Comparison of ENCODE assay signal across 8 cellular contexts in the genomic region with DNA sequence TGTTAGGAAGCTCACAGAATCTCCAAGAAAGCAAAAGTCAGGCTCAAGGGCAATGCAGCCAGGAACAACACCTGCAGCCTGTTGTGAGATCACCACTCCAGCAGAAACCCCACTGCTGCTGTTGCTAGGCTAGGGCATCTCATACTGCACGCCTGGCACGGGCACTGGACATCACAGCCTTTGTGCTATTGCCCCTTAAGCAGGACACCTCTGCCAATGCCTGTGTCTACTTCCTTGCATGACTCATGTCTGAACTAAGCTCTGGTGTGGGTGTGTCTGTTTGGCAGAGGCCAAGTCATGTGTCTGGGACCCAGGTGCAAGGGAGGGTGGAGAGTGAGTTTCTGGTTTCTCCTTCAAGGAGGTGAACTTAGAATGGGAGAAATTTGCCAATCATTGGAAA. TPM values are rescaled to one million over a fixed set of nuclear protein-coding genes. Genes with fewer than 3 reads are reported as not detected.
DNase-seq lines count a peak whose midpoint lies in the region; ATAC-seq and TF ChIP-seq lines count a peak whose summit lies in the region.

No MANE protein-coding gene starts in this region.

- no peaks in the 10 kb centered on the region for H3K9me3 Mint-ChIP-seq in activated CD8-positive, alpha-beta memory T cell treated with anti-CD3 and anti-CD28 coated beads, Interleukin-2, amount 10 ng/mL, durations not matched to agents 7 days and 5 days (ENCODE audit: low read depth)

- WGBS in prostate gland: 40% methylated on average over 2 of the region's 2 CpGs

- no peaks in the 10 kb centered on the region for H3K36me3 ChIP-seq in prostate gland

- peak overlapping the region; percentile 74 for H3K27ac Mint-ChIP-seq in activated CD8-positive, alpha-beta memory T cell treated with anti-CD3 and anti-CD28 coated beads, Interleukin-2, amount 10 ng/mL, durations not matched to agents 7 days and 5 days

- no peak overlapping the region for H3K4me3 ChIP-seq in prostate gland

- H3K27me3 ChIP-seq in prostate gland (replicated peaks; ENCODE audit: insufficient read depth): no peaks in the 10 kb centered on the region

- CTCF ChIA-PET in activated CD8-positive, alpha-beta memory T cell treated with anti-CD3 and anti-CD28 coated beads, Interleukin-2, amount 10 ng/mL, durations not matched to agents 7 days and 5 days (lab: Charles Lee): interaction anchor here (0.8 to 3.0 kb wide), 7 partner anchors 10 to 183 kb away, joined by 3 to 29 read pairs (median 4); partner anchors contain the start of gene DDX47

- DNase-seq in activated CD8-positive, alpha-beta memory T cell treated with anti-CD3 and anti-CD28 coated beads, Interleukin-2, amount 10 ng/mL, durations not matched to agents 7 days and 5 days: peak; percentile 81
- no peak for DNase-seq in activated CD8-positive, alpha-beta memory T cell treated with anti-CD3 and anti-CD28 coated beads for 24 hours
- DNase-seq in NCI-H1092 (lab: John Stamatoyannopoulos, UW) (peak; percentile 2), prostate gland (ENCODE audit: low spot score) (peak; percentile 90), SKM-1 treated with dmso at 0.1 percent for 144 hours (lab: John Stamatoyannopoulos, UW; ENCODE audit: unreplicated experiment) (no peak)
- peak; percentile 35 for DNase-seq in activated CD4-positive, alpha-beta T cell treated with anti-CD3 and anti-CD28 coated beads, Interleukin-2, amount 50 U/mL, for 1 hour

- H3K27ac ChIP-seq in prostate gland: peak overlapping the region in 1 of 2 donors; percentile 7

- TF ChIP-seq CTCF in prostate gland (IDR thresholded peaks at IDR 0.05): no peak

- H3K27me3 Mint-ChIP-seq in activated CD8-positive, alpha-beta memory T cell treated with anti-CD3 and anti-CD28 coated beads, Interleukin-2, amount 10 ng/mL, durations not matched to agents 7 days and 5 days: no peaks in the 10 kb centered on the region

- H3K9me3 ChIP-seq in prostate gland: no peaks in the 10 kb centered on the region

- peaks cover 50% of the 10 kb centered on the region for H3K4me1 Mint-ChIP-seq in activated CD8-positive, alpha-beta memory T cell treated with anti-CD3 and anti-CD28 coated beads, Interleukin-2, amount 10 ng/mL, durations not matched to agents 7 days and 5 days

- ATAC-seq in activated CD8-positive, alpha-beta memory T cell treated with anti-CD3 and anti-CD28 coated beads, Interleukin-2, amount 10 ng/mL, durations not matched to agents 7 days and 5 days: peak; percentile 87
- peak; percentile 83 for ATAC-seq in HG02763 (IDR thresholded peaks at IDR 0.05; ENCODE audit: unreplicated experiment)
- peak; percentile 93 for ATAC-seq in esophagus mucosa

- H3K36me3 Mint-ChIP-seq in activated CD8-positive, alpha-beta memory T cell treated with anti-CD3 and anti-CD28 coated beads, Interleukin-2, amount 10 ng/mL, durations not matched to agents 7 days and 5 days: no peaks in the 10 kb centered on the region

- H3K4me3 Mint-ChIP-seq in activated CD8-positive, alpha-beta memory T cell treated with anti-CD3 and anti-CD28 coated beads, Interleukin-2, amount 10 ng/mL, durations not matched to agents 7 days and 5 days: peak overlapping the region; percentile 2

- no peaks in the 10 kb centered on the region for H3K4me1 ChIP-seq in prostate gland (replicated peaks)

- intact Hi-C loops in prostate gland (cut with DNase I): no loop called here

- peak; percentile 27 for TF ChIP-seq POLR2A in prostate gland (IDR thresholded peaks at IDR 0.05)

RNA-seq across cellular contexts. Expression of gene DDX47, which starts 10.0 kb away (rescaled TPM):
- total RNA-seq in activated CD8-positive, alpha-beta memory T cell treated with anti-CD3 and anti-CD28 coated beads, Interleukin-2, amount 10 ng/mL, durations not matched to agents 7 days and 5 days: 10 to 100 TPM; 56.0 to 68.0 TPM
- 36.5 TPM for total RNA-seq in esophagus mucosa
- 10 to 100 TPM; 44.6 to 74.8 TPM for total RNA-seq in prostate gland

RNA-seq across cellular contexts. Expression of gene APOLD1, which starts 17.7 kb away (rescaled TPM):
- total RNA-seq in activated CD8-positive, alpha-beta memory T cell treated with anti-CD3 and anti-CD28 coated beads, Interleukin-2, amount 10 ng/mL, durations not matched to agents 7 days and 5 days: 10 to 100 TPM in 1 of 2 experiments, 1 to 10 TPM in 1; 7.2 to 13.5 TPM
- total RNA-seq in esophagus mucosa (3.1 TPM), prostate gland (10 to 100 TPM; 10.7 to 16.1 TPM)

Comparison
In these comparisons a context has a peak if more than half of its experiments do, and no peak if none do; other contexts are left out.
1. DNase-seq: peak in activated CD8-positive, alpha-beta memory T cell treated with anti-CD3 and anti-CD28 coated beads, Interleukin-2, amount 10 ng/mL, durations not matched to agents 7 days and 5 days (single experiment), NCI-H1092 (single experiment), activated CD4-positive, alpha-beta T cell treated with anti-CD3 and anti-CD28 coated beads, Interleukin-2, amount 50 U/mL, for 1 hour (single experiment) and prostate gland (single experiment); none in activated CD8-positive, alpha-beta memory T cell treated with anti-CD3 and anti-CD28 coated beads for 24 hours (single experiment) and SKM-1 treated with dmso at 0.1 percent for 144 hours (single experiment).
2. Peak in every context shown above with its lines, with median percentiles within 50 percentile points of each other: ATAC-seq.